13 cellular contexts compared by ENCODE assay signal in genomic region chr14:90743826-90744225, GRCh38.
"Had no signal": no experiment of that assay in that cellular context is flagged by ENCODE, and none has a peak within 500 bp of the region (broad histone marks: within the 10 kb centered on the region; RNA-seq: fewer than 3 reads in every experiment).

No MANE protein-coding gene starts in this region.

- H3K36me3 ChIP-seq: lower lobe of right lung, thyroid gland, vagina had no signal

- ATAC-seq: lower lobe of right lung; stimulated activated naive CD8-positive, alpha-beta T cell treated with anti-CD3 and anti-CD28 coated beads, Interleukin-15, Interleukin-2, amounts not matched to agents 100 U/mL and 50 U/mL, for 24 hours had no signal

- H3K27me3 Mint-ChIP-seq: activated naive CD8-positive, alpha-beta T cell treated with anti-CD3 and anti-CD28 coated beads for 36 hours had no signal

- H3K4me1 ChIP-seq: vagina had no signal

- H3K4me3 ChIP-seq: lower lobe of right lung, skin epidermis, thyroid gland, vagina had no signal

- H3K9me3 ChIP-seq: lower lobe of right lung, thyroid gland, vagina had no signal

- H3K27ac Mint-ChIP-seq: activated naive CD8-positive, alpha-beta T cell treated with anti-CD3 and anti-CD28 coated beads for 36 hours; activated T-helper 1 cell treated with anti-CD3 and anti-CD28 coated beads, Interleukin-12 subunit alpha, Interleukin-12 subunit beta, Interleukin-2, Interleukin-4 antibody, amounts not matched to agents 30 ng/mL and 10 ng/mL and 1 ng/mL, durations not matched to agents 14 hours and 24 hours and 36 hours; mesothelial cell of epicardium had no signal

- H3K27me3 ChIP-seq: thyroid gland, vagina had no signal

- H3K4me1 Mint-ChIP-seq: activated naive CD8-positive, alpha-beta T cell treated with anti-CD3 and anti-CD28 coated beads for 36 hours; neural crest cell had no signal

- H3K4me3 Mint-ChIP-seq: activated naive CD8-positive, alpha-beta T cell treated with anti-CD3 and anti-CD28 coated beads for 36 hours; activated T-helper 1 cell treated with anti-CD3 and anti-CD28 coated beads, Interleukin-12 subunit alpha, Interleukin-12 subunit beta, Interleukin-2, Interleukin-4 antibody, amounts not matched to agents 30 ng/mL and 10 ng/mL and 1 ng/mL, durations not matched to agents 14 hours and 24 hours and 36 hours; mesothelial cell of epicardium; neural crest cell had no signal

- H3K36me3 Mint-ChIP-seq: activated naive CD8-positive, alpha-beta T cell treated with anti-CD3 and anti-CD28 coated beads for 36 hours had no signal

- DNase-seq: activated CD4-positive, alpha-beta T cell treated with anti-CD3 and anti-CD28 coated beads, Interleukin-2, amount 50 U/mL, for 1 hour; activated naive CD8-positive, alpha-beta T cell treated with anti-CD3 and anti-CD28 coated beads for 36 hours; amygdala; kidney glomerular epithelial cell; lower lobe of right lung; stimulated activated naive CD8-positive, alpha-beta T cell treated with anti-CD3 and anti-CD28 coated beads, Interleukin-15, Interleukin-2, amounts not matched to agents 100 U/mL and 50 U/mL, for 24 hours; T-helper 9 cell; thyroid gland had no signal

- H3K27ac ChIP-seq: lower lobe of right lung, thyroid gland, vagina had no signal
